ENCODE assay signal across 1 cellular context in genomic region chr7:159125104-159125943, GRCh38.
TF ChIP-seq lines count a peak whose summit lies in the region.

No MANE protein-coding gene starts in this region.

TF ChIP-seq in IMR-90, 13 proteins besides CTCF, POLR2A, EP300 and RAD21 (continued from another document):
- TF ChIP-seq ELK1 (IDR thresholded peaks at IDR 0.05; ENCODE audit: borderline replicate concordance, low read depth, low read length): no peak
